In the genomic region with DNA sequence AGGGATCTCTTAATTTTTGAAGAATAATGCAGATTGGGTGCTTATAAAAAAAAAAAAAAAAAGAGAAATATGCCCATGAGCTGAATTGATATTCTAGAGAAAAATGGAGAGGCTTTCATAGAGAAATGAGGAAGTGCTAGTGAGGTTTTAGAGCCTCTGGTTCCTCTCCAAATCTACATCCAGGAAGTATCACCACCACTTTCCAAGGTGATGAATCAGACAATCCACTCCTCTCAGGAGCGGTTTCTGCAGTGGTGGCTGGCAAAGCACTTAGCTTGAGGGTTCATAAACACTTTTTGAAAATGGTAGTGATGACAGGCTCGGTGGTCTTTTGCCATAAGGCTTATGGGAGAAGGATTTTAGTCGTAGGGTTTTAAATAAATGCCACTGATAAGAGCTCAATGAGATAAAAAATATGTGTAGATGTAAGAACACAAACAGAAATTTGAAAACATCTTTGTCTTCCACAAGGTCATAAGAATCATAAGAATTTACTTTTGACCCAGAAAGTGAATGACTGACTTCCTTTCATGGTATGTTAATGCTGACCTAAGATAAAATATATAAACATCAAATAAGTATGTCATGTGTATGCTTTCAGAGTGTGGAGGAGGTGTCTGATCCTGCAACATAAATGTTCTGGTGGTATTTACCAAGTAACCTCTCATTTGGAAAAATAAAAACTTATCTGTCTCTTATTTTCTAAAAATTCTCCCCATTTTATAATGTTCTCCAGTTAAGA, we compare ENCODE assay signal across 14 cellular contexts. TPM values are rescaled to one million over a fixed set of nuclear protein-coding genes. Genes with fewer than 3 reads are reported as not detected.
A peak's percentile ranks its signal among the peaks of the same experiment; 100 is the strongest.
DNase-seq lines count a peak whose midpoint lies in the region; ATAC-seq, FAIRE-seq and TF ChIP-seq lines count a peak whose summit lies in the region.
"Had no signal": no experiment of that assay in that cellular context is flagged by ENCODE, and none has a peak within 500 bp of the region (broad histone marks: within the 10 kb centered on the region; RNA-seq: fewer than 3 reads in every experiment).

No MANE protein-coding gene starts in this region.

- no peak overlapping the region for H2AK5ac ChIP-seq in mesenchymal stem cell (ENCODE audit: low read length, severe bottlenecking)

- H3K9ac ChIP-seq in K562 (ENCODE audit: insufficient read depth in 1 of 2, low read depth in 2 of 2, low read length in 2 of 2) (no peak overlapping the region), mesenchymal stem cell (ENCODE audit: low read length) (peak overlapping the region; percentile 43)

- H2AFZ ChIP-seq in K562 (ENCODE audit: low read depth, low read length) (no peak overlapping the region), mesenchymal stem cell (ENCODE audit: low read depth, low read length) (no peak overlapping the region)

- no peak for TF ChIP-seq CTCF in K562 (IDR thresholded peaks at IDR 0.05 in 2 of 3, conservative IDR thresholded peaks at IDR 0.05 in 1 of 3; ENCODE audit: insufficient read depth in 2 of 3, low read depth in 1 of 3, low read length in 3 of 3)

- no peaks in the 10 kb centered on the region for H3K36me3 ChIP-seq in K562 (ENCODE audit: control insufficient read depth, insufficient read depth, low read length)
- no peaks in the 10 kb centered on the region for H3K36me3 ChIP-seq in mesenchymal stem cell (ENCODE audit: control insufficient read depth in 1 of 2, insufficient read depth in 2 of 2, low read depth in 1 of 2, low read length in 2 of 2)
- H3K36me3 ChIP-seq: thoracic aorta had no signal

- H2BK5ac ChIP-seq in mesenchymal stem cell (ENCODE audit: low read depth, low read length, poor library complexity, severe bottlenecking), result no peak overlapping the region

- no peak overlapping the region for H4K8ac ChIP-seq in mesenchymal stem cell (ENCODE audit: low read length)

- H3K27me3 ChIP-seq in K562 (ENCODE audit: control insufficient read depth in 2 of 2, insufficient read depth in 2 of 2, low read length in 2 of 2) (no peaks in the 10 kb centered on the region), mesenchymal stem cell (ENCODE audit: control insufficient read depth in 1 of 2, insufficient read depth in 1 of 2, low read length in 2 of 2) (no peaks in the 10 kb centered on the region)

- H3K79me2 ChIP-seq in K562 (ENCODE audit: control insufficient read depth, insufficient read depth, low read length), result no peaks in the 10 kb centered on the region

- no peak overlapping the region for H2BK15ac ChIP-seq in mesenchymal stem cell (ENCODE audit: low read depth, poor library complexity, severe bottlenecking)

- no peaks in the 10 kb centered on the region for H3K9me1 ChIP-seq in K562 (ENCODE audit: control insufficient read depth, insufficient read depth, low read length)

- intact Hi-C loops in K562 (cut with micrococcal nuclease), result no loop called here

- no peaks in the 10 kb centered on the region for H4K20me1 ChIP-seq in K562 (replicated peaks; ENCODE audit: control insufficient read depth, insufficient read depth, low read length)

- TF ChIP-seq POLR2A in K562 (conservative IDR thresholded peaks at IDR 0.05) (no peak), GM18505 (IDR thresholded peaks at IDR 0.05; ENCODE audit: borderline replicate concordance, extremely low read depth, insufficient read depth, insufficient read length) (no peak)

- ATAC-seq in K562 (no peak), GM18505 (IDR thresholded peaks at IDR 0.05; ENCODE audit: unreplicated experiment) (no peak), GM21390 (IDR thresholded peaks at IDR 0.05; ENCODE audit: unreplicated experiment) (no peak), GM19452 (IDR thresholded peaks at IDR 0.05; ENCODE audit: unreplicated experiment) (no peak)

- H3K23ac ChIP-seq in mesenchymal stem cell (ENCODE audit: low read length in 2 of 2), result no peak overlapping the region

- H3K14ac ChIP-seq in mesenchymal stem cell (ENCODE audit: low read length in 2 of 2), result no peak overlapping the region

- H3K4me1 ChIP-seq in K562 (replicated peaks in 1 of 2; ENCODE audit: control insufficient read depth in 2 of 2, insufficient read depth in 2 of 2, low read length in 2 of 2) (no peaks in the 10 kb centered on the region), mesenchymal stem cell (ENCODE audit: control insufficient read depth, insufficient read depth, low read depth, low read length) (no peaks in the 10 kb centered on the region)

- no peak overlapping the region for H3K4ac ChIP-seq in mesenchymal stem cell (ENCODE audit: low read depth in 1 of 2, low read length in 2 of 2)

- no peak for TF ChIP-seq EP300 in K562 (IDR thresholded peaks at IDR 0.05; ENCODE audit: low read length)

- POLR2A ChIA-PET in K562 (lab: Yijun Ruan, JAX), result no interaction called here

- H3K4me2 ChIP-seq in K562 (ENCODE audit: insufficient read depth, low read length) (no peak overlapping the region), mesenchymal stem cell (ENCODE audit: low read length, poor library complexity, severe bottlenecking) (no peak overlapping the region)

- no peak overlapping the region for H3K4me3 ChIP-seq in K562
- H3K4me3 ChIP-seq in mesenchymal stem cell (ENCODE audit: insufficient read depth in 1 of 2, low read depth in 1 of 2, low read length in 2 of 2), result no peak overlapping the region
- H3K4me3 ChIP-seq: thoracic aorta had no signal

- BruUV-seq in K562 (replicated peaks; lab: Mats Ljungman, UMichigan), result no TSS peak

- H3K27ac ChIP-seq in K562 (ENCODE audit: extremely low read depth, low read depth, low read length) (no peak overlapping the region), mesenchymal stem cell (ENCODE audit: low read length, poor library complexity, severe bottlenecking) (no peak overlapping the region)
- H3K27ac ChIP-seq: thoracic aorta had no signal

- H3K79me1 ChIP-seq in mesenchymal stem cell (replicated peaks; ENCODE audit: low read length, poor library complexity, severe bottlenecking), result no peaks in the 10 kb centered on the region

- H3K18ac ChIP-seq in mesenchymal stem cell (ENCODE audit: low read depth in 1 of 2, low read length in 2 of 2), result no peak overlapping the region

- FAIRE-seq in K562 (lab: Jason Lieb, UNC), result no peak
- FAIRE-seq: frontal cortex had no signal

- 4% methylated on average over 3 of the region's 3 CpGs for WGBS in K562 (ENCODE audit: insufficient coverage, low coverage, missing lambda C conversion rate)
- WGBS in mesenchymal stem cell, result 35% methylated on average over 3 of the region's 3 CpGs

- CTCF ChIA-PET in K562 (lab: Yijun Ruan, JAX; ENCODE audit: low intra/inter-chr PET ratio), result no interaction called here

- H4K91ac ChIP-seq in mesenchymal stem cell (ENCODE audit: low read length), result no peak overlapping the region

- no peak overlapping the region for H2BK120ac ChIP-seq in mesenchymal stem cell (ENCODE audit: low read depth, low read length)

- TF ChIP-seq RAD21 in K562 (CRISPR knock-in tag; conservative IDR thresholded peaks at IDR 0.05 in 1 of 2, IDR thresholded peaks at IDR 0.05 in 1 of 2), result no peak

- DNase-seq in DMS53 treated with DMSO at 0.1 percent for 48 hours (lab: John Stamatoyannopoulos, UW; ENCODE audit: unreplicated experiment) (peak; percentile 30), NCI-H226 (peak; percentile 43), K562 (ENCODE audit: extremely low read depth in 1 of 4, low spot score in 3 of 4) (no peak), mesenchymal stem cell (peak; percentile 7), NCI-H345 (lab: John Stamatoyannopoulos, UW) (no peak)
- DNase-seq: cerebellar nuclear complex, NCI-H187 had no signal

- H2BK12ac ChIP-seq in mesenchymal stem cell (ENCODE audit: low read length in 2 of 2), result no peak overlapping the region

- no peaks in the 10 kb centered on the region for H3K9me3 ChIP-seq in K562 (replicated peaks; ENCODE audit: control insufficient read depth, insufficient read depth, low read depth, low read length)
- no peaks in the 10 kb centered on the region for H3K9me3 ChIP-seq in mesenchymal stem cell (ENCODE audit: control insufficient read depth, low read length)
- H3K9me3 ChIP-seq: thoracic aorta had no signal

- in situ Hi-C loops in K562 (cut with MboI), result no loop called here

TF ChIP-seq in K562, 482 proteins besides CTCF, POLR2A, EP300 and RAD21:
- TF ChIP-seq SPI1 (IDR thresholded peaks at IDR 0.05; ENCODE audit: borderline replicate concordance, low read depth, low read length) (peak; percentile 91), ARID2 (IDR thresholded peaks at IDR 0.05) (no peak), ZNF316 (IDR thresholded peaks at IDR 0.05) (peak; percentile 31; the same call in 1 of the 2 replicates)

RNA-seq across cellular contexts. Expression of a gene that starts 42.1 kb away (rescaled TPM):
- 0.21 and 0.42 TPM in 2 replicates for total RNA-seq in K562 (2011; cell fraction: chromatin; rRNA removed; ENCODE audit: low replicate concordance)
- total RNA-seq in K562 (2011; cell fraction: nucleolus; rRNA removed), result 0.33 and 0.53 TPM in 2 replicates
- 0.38 TPM in 1 of 2 replicates, not detected in the other for total RNA-seq in K562 (2011; cell fraction: nucleoplasm; rRNA removed)
- total RNA-seq in K562 (2014; rRNA removed), result 0.18 and 0.53 TPM in 2 replicates
- 0.06 and 0.15 TPM in 2 replicates for total RNA-seq in K562 (2014; rRNA removed; fragmentation: Illumina TruSeq; extraction: Trizol)
- 0.14 and 0.23 TPM in 2 replicates for total RNA-seq in K562 (2015; rRNA removed; fragmentation: Illumina TruSeq; extraction: Trizol)
- total RNA-seq in K562 (2021), result 0.09 and 0.13 TPM in 2 replicates
- 0.11 and 0.26 TPM in 2 replicates for polyA plus RNA-seq in K562 (2011; rRNA removed)
- polyA plus RNA-seq in K562 (2011; cell fraction: cytosol; rRNA removed), result 0.09 and 0.13 TPM in 2 replicates
- polyA plus RNA-seq in K562 (2011; cell fraction: nucleus; rRNA removed), result 0.10 and 0.17 TPM in 2 replicates
- polyA plus RNA-seq in K562 (2012), result 0.07 and 0.25 TPM in 2 replicates
- polyA plus RNA-seq in K562 (2014; fragmentation: Illumina TruSeq; extraction: Trizol), result 0.19 and 0.24 TPM in 2 replicates
- under 1 TPM in 1 of 2 experiments, not detected in 1; 0.03 TPM for polyA plus RNA-seq in K562 (2014; fragmentation: Nextera tagmentation; extraction: Ambion mirVana)
- 0.07 and 0.16 TPM in 2 replicates for polyA plus RNA-seq in K562 (2014; rRNA removed)
- 0.67 TPM in 1 of 2 replicates, not detected in the other for polyA minus RNA-seq in K562 (2011; rRNA and poly(A)+ RNA removed)
- polyA minus RNA-seq in K562 (2011; cell fraction: cytosol; rRNA and poly(A)+ RNA removed), result 0.48 TPM in 1 of 2 replicates, not detected in the other
- polyA minus RNA-seq in K562 (2011; cell fraction: nucleus; rRNA and poly(A)+ RNA removed), result 0.13 and 0.22 TPM in 2 replicates
- not detected for polyA plus RNA-seq in mesenchymal stem cell (2013, experiment 1 of 2)
- not detected for polyA plus RNA-seq in mesenchymal stem cell (2013, experiment 2 of 2)
- total RNA-seq: HT-29, progenitor cell of endocrine pancreas had no signal

Comparison
In these comparisons a context has a peak if more than half of its experiments do, and no peak if none do; other contexts are left out.
1. DNase-seq: peak in DMS53 treated with DMSO at 0.1 percent for 48 hours (single experiment), NCI-H226 (single experiment) and mesenchymal stem cell (single experiment); none in K562 (0 of 4) and NCI-H345 (single experiment).